Comparison of ENCODE assay signal across 1 cellular context in genomic region chr3:171965088-171965712, GRCh38.
A peak's percentile ranks its signal among the peaks of the same experiment; 100 is the strongest.
TF ChIP-seq lines count a peak whose summit lies in the region.

No MANE protein-coding gene starts in this region.

TF ChIP-seq in HepG2, 621 proteins besides CTCF, POLR2A, EP300 and RAD21 (continues in another document):
- TF ChIP-seq SOX6 (IDR thresholded peaks at IDR 0.05) (no peak), SOX6 (CRISPR knock-in tag; IDR thresholded peaks at IDR 0.05) (0 out of 2 replicates have a peak, but pooled peaks have one; percentile 20), ZNF710 (CRISPR knock-in tag; IDR thresholded peaks at IDR 0.05; ENCODE audit: borderline replicate concordance) (peak; percentile 70; the same call in 1 of the 2 replicates), HOXA5 (CRISPR knock-in tag; IDR thresholded peaks at IDR 0.05) (no peak), ZNF280D (CRISPR knock-in tag; IDR thresholded peaks at IDR 0.05) (no peak), TEAD3 (CRISPR knock-in tag; optimal IDR thresholded peaks at IDR 0.05; ENCODE audit: borderline replicate concordance) (no peak), ATF7-NPFF (CRISPR knock-in tag; IDR thresholded peaks at IDR 0.05; ENCODE audit: low read depth) (no peak), NAIF1 (CRISPR knock-in tag; IDR thresholded peaks at IDR 0.05; ENCODE audit: borderline replicate concordance) (no peak), FOXP4 (CRISPR knock-in tag; IDR thresholded peaks at IDR 0.05) (0 out of 2 replicates have a peak, but pooled peaks have one; percentile 25), ATF2 (CRISPR knock-in tag; IDR thresholded peaks at IDR 0.05) (no peak), NFYB (CRISPR knock-in tag; IDR thresholded peaks at IDR 0.05) (no peak), ZNF121 (CRISPR knock-in tag; IDR thresholded peaks at IDR 0.05) (no peak), ZNF619 (CRISPR knock-in tag; IDR thresholded peaks at IDR 0.05) (no peak), MIXL1 (CRISPR knock-in tag; IDR thresholded peaks at IDR 0.05) (no peak), MTA3 (CRISPR knock-in tag; IDR thresholded peaks at IDR 0.05) (no peak), ZGPAT (CRISPR knock-in tag; IDR thresholded peaks at IDR 0.05) (0 out of 2 replicates have a peak, but pooled peaks have one; percentile 17), NR3C1 (CRISPR knock-in tag; IDR thresholded peaks at IDR 0.05) (no peak), SALL1 (CRISPR knock-in tag; IDR thresholded peaks at IDR 0.05) (no peak; the same call in 1 of the 2 replicates), E2F5 (CRISPR knock-in tag; conservative IDR thresholded peaks at IDR 0.05) (no peak), HNRNPH1 (optimal IDR thresholded peaks at IDR 0.05; ENCODE audit: low read depth, low read length) (no peak), RFXAP (CRISPR knock-in tag; IDR thresholded peaks at IDR 0.05; ENCODE audit: borderline replicate concordance) (no peak), ZNF451 (CRISPR knock-in tag; IDR thresholded peaks at IDR 0.05) (no peak), ZNF652 (CRISPR knock-in tag; IDR thresholded peaks at IDR 0.05; ENCODE audit: borderline replicate concordance, low read depth) (no peak), KLF13 (CRISPR knock-in tag; IDR thresholded peaks at IDR 0.05) (no peak), POGZ (CRISPR knock-in tag; IDR thresholded peaks at IDR 0.05) (0 out of 2 replicates have a peak, but pooled peaks have one; percentile 30), SOX13 (IDR thresholded peaks at IDR 0.05) (no peak), SOX13 (CRISPR knock-in tag; conservative IDR thresholded peaks at IDR 0.05 in 1 of 2, IDR thresholded peaks at IDR 0.05 in 1 of 2) (peak in 1 of 2 experiments; percentile 27; a peak in 1 of 4 replicates), SAP130 (CRISPR knock-in tag; IDR thresholded peaks at IDR 0.05; ENCODE audit: low read depth) (no peak), BCL3 (CRISPR knock-in tag; IDR thresholded peaks at IDR 0.05) (no peak), ZC3H13 (CRISPR knock-in tag; IDR thresholded peaks at IDR 0.05) (no peak), ARID5B (CRISPR knock-in tag; IDR thresholded peaks at IDR 0.05) (peak; percentile 23; the same call in 1 of the 2 replicates), ZNF891 (CRISPR knock-in tag; IDR thresholded peaks at IDR 0.05) (no peak), ZNF629 (CRISPR knock-in tag; conservative IDR thresholded peaks at IDR 0.05) (0 out of 2 replicates have a peak, but pooled peaks have one; percentile 34), RBM39 (IDR thresholded peaks at IDR 0.05; ENCODE audit: low read depth, low read length, poor library complexity, severe bottlenecking) (no peak), KLF16 (CRISPR knock-in tag; IDR thresholded peaks at IDR 0.05) (0 out of 4 replicates have a peak, but pooled peaks of 1 of the 2 experiments have one; percentile 18), MXD3 (CRISPR knock-in tag; IDR thresholded peaks at IDR 0.05) (no peak), SIN3B (IDR thresholded peaks at IDR 0.05; ENCODE audit: low read length) (no peak), CBX5 (CRISPR knock-in tag; IDR thresholded peaks at IDR 0.05; ENCODE audit: borderline replicate concordance) (no peak), SNRNP70 (IDR thresholded peaks at IDR 0.05; ENCODE audit: low read depth, low read length) (no peak), GATAD2A (CRISPR knock-in tag; IDR thresholded peaks at IDR 0.05) (peak; percentile 21; the same call in 1 of the 2 replicates), HDAC2 (CRISPR knock-in tag; IDR thresholded peaks at IDR 0.05) (0 out of 2 replicates have a peak, but pooled peaks have one; percentile 16), CCAR2 (optimal IDR thresholded peaks at IDR 0.05; ENCODE audit: low read depth, low read length) (no peak), HNF4A (CRISPR knock-in tag; IDR thresholded peaks at IDR 0.05) (peak; percentile 75)
